17 cellular contexts compared by ENCODE assay signal in the genomic region with DNA sequence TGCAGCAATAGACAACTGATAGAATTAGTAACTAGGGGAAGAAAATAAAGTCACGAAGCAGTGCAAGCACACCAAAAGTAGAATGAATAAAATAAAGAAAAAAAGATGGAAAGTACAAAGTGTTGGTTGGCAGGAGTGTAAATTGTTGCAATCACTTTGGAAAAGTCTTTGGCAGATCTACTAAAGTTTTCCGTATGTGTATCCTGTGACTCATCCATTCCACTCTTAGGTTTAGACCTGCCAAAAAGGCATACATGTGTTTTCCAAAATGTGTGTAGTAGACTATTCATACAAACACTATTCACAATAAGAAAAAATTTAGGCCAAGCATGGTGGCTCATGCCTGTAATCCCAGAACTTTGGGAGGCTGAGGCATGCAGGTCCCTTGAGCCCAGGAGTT.
DNase-seq lines count a peak whose midpoint lies in the region; ATAC-seq and TF ChIP-seq lines count a peak whose summit lies in the region.
"Had no signal": no experiment of that assay in that cellular context is flagged by ENCODE, and none has a peak within 500 bp of the region (broad histone marks: within the 10 kb centered on the region; RNA-seq: fewer than 3 reads in every experiment).

No MANE protein-coding gene starts in this region.

- H3K27ac ChIP-seq in SU-DHL-6 (ENCODE audit: low read depth, low read length) = no peak overlapping the region
- no peak overlapping the region for H3K27ac ChIP-seq in epithelial cell of prostate
- H3K27ac ChIP-seq: KMS-11 had no signal

- no peaks in the 10 kb centered on the region for H4K20me1 ChIP-seq in SU-DHL-6 (ENCODE audit: low read depth, low read length)

- H3K4me3 Mint-ChIP-seq in immature natural killer cell = no peak overlapping the region
- H3K4me3 Mint-ChIP-seq: activated CD8-positive, alpha-beta T cell treated with anti-CD3 and anti-CD28 coated beads, Interleukin-2, amount 10 ng/mL, durations not matched to agents 7 days and 5 days; activated T-helper 1 cell treated with anti-CD3 and anti-CD28 coated beads, Interleukin-12 subunit alpha, Interleukin-12 subunit beta, Interleukin-2, Interleukin-4 antibody, amounts not matched to agents 30 ng/mL and 10 ng/mL and 1 ng/mL, durations not matched to agents 14 hours and 24 hours and 36 hours; natural killer cell treated with Interleukin-12 subunit alpha and Interleukin-12 subunit beta and Interleukin-15 and Interleukin-18, amount 100 ng/mL, for 72 hours had no signal

- H2AFZ ChIP-seq in SU-DHL-6 (ENCODE audit: low read depth, low read length, severe bottlenecking) = peak overlapping the region; percentile 27

- no peak overlapping the region for H3K9ac ChIP-seq in SU-DHL-6 (ENCODE audit: low read length)
- H3K9ac ChIP-seq: KMS-11 had no signal

- TF ChIP-seq CTCF in SU-DHL-6 (IDR thresholded peaks at IDR 0.05; ENCODE audit: insufficient read depth, low read length, poor library complexity, severe bottlenecking) (no peak), omental fat pad (IDR thresholded peaks at IDR 0.05) (no peak)

- H3F3A ChIP-seq in SU-DHL-6 (ENCODE audit: insufficient read depth) = no peaks in the 10 kb centered on the region

- ATAC-seq in omental fat pad (ENCODE audit: low FRiP score) (peak; percentile 75), HG02623 (IDR thresholded peaks at IDR 0.05; ENCODE audit: unreplicated experiment) (no peak), HG03565 (IDR thresholded peaks at IDR 0.05; ENCODE audit: unreplicated experiment) (no peak)
- ATAC-seq: activated CD8-positive, alpha-beta T cell treated with anti-CD3 and anti-CD28 coated beads, Interleukin-2, amount 10 ng/mL, durations not matched to agents 7 days and 5 days; natural killer cell treated with Interleukin-12 subunit alpha and Interleukin-12 subunit beta and Interleukin-15 and Interleukin-18, amount 100 ng/mL, for 72 hours had no signal

- peaks cover 11 to 66% (median 34%) of the 10 kb centered on the region in 6 donors for H3K9me3 Mint-ChIP-seq in immature natural killer cell
- H3K9me3 Mint-ChIP-seq: activated T-helper 1 cell treated with anti-CD3 and anti-CD28 coated beads, Interleukin-12 subunit alpha, Interleukin-12 subunit beta, Interleukin-2, Interleukin-4 antibody, amounts not matched to agents 30 ng/mL and 10 ng/mL and 1 ng/mL, durations not matched to agents 14 hours and 24 hours and 36 hours had no signal

- H3K4me2 ChIP-seq in SU-DHL-6 (ENCODE audit: low read depth, low read length, poor library complexity, severe bottlenecking) = no peak overlapping the region
- H3K4me2 ChIP-seq: KMS-11 had no signal

- no peaks in the 10 kb centered on the region for H3K27me3 Mint-ChIP-seq in immature natural killer cell (ENCODE audit: low read depth in 3 of 3)
- H3K27me3 Mint-ChIP-seq: natural killer cell treated with Interleukin-12 subunit alpha and Interleukin-12 subunit beta and Interleukin-15 and Interleukin-18, amount 100 ng/mL, for 72 hours had no signal

- DNase-seq in HCEC 1CT (peak; percentile 93), epithelial cell of prostate (ENCODE audit: low read depth, low spot score) (peak; percentile 18), omental fat pad (ENCODE audit: low spot score) (no peak), SKM-1 (lab: John Stamatoyannopoulos, UW; ENCODE audit: unreplicated experiment) (no peak), immature natural killer cell (no peak)
- DNase-seq: activated CD8-positive, alpha-beta T cell treated with anti-CD3 and anti-CD28 coated beads, Interleukin-2, amount 10 ng/mL, durations not matched to agents 7 days and 5 days; Calu3; cortex of kidney; NCI-H1417 treated with DMSO at 0.1 percent for 48 hours; NCI-H345 had no signal

- peaks cover 7% of the 10 kb centered on the region; the same call in 1 of the 2 replicates for H3K9me3 ChIP-seq in SU-DHL-6 (ENCODE audit: insufficient read depth, low read length)

- H3K36me3 Mint-ChIP-seq in immature natural killer cell = peaks cover 0 to 6% (median 0%) of the 10 kb centered on the region in 3 donors

- H3K79me2 ChIP-seq in SU-DHL-6 (ENCODE audit: insufficient read depth, low read length) = no peaks in the 10 kb centered on the region

- H3K4me3 ChIP-seq in SU-DHL-6 (ENCODE audit: insufficient read depth, low read length, poor library complexity, severe bottlenecking) = no peak overlapping the region
- H3K4me3 ChIP-seq: lung had no signal

- no peak overlapping the region for H3K27ac Mint-ChIP-seq in immature natural killer cell
- H3K27ac Mint-ChIP-seq: activated CD8-positive, alpha-beta T cell treated with anti-CD3 and anti-CD28 coated beads, Interleukin-2, amount 10 ng/mL, durations not matched to agents 7 days and 5 days; activated T-helper 1 cell treated with anti-CD3 and anti-CD28 coated beads, Interleukin-12 subunit alpha, Interleukin-12 subunit beta, Interleukin-2, Interleukin-4 antibody, amounts not matched to agents 30 ng/mL and 10 ng/mL and 1 ng/mL, durations not matched to agents 14 hours and 24 hours and 36 hours; natural killer cell treated with Interleukin-12 subunit alpha and Interleukin-12 subunit beta and Interleukin-15 and Interleukin-18, amount 100 ng/mL, for 72 hours had no signal

- H3K27me3 ChIP-seq in SU-DHL-6 (ENCODE audit: low read length) = no peaks in the 10 kb centered on the region

- no peaks in the 10 kb centered on the region for H3K4me1 Mint-ChIP-seq in immature natural killer cell

- H3K9me2 ChIP-seq in SU-DHL-6 (replicated peaks; ENCODE audit: insufficient read depth, low read length) = no peaks in the 10 kb centered on the region

- H3K36me3 ChIP-seq in SU-DHL-6 (ENCODE audit: low read length) = no peaks in the 10 kb centered on the region

Comparison
In these comparisons a context has a peak if more than half of its experiments do, and no peak if none do; other contexts are left out.
1. DNase-seq: peak in HCEC 1CT (single experiment) and epithelial cell of prostate (single experiment); none in omental fat pad (single experiment), SKM-1 (single experiment) and immature natural killer cell (0 of 3).